Comparison of ENCODE assay signal across 8 cellular contexts in the genomic region with DNA sequence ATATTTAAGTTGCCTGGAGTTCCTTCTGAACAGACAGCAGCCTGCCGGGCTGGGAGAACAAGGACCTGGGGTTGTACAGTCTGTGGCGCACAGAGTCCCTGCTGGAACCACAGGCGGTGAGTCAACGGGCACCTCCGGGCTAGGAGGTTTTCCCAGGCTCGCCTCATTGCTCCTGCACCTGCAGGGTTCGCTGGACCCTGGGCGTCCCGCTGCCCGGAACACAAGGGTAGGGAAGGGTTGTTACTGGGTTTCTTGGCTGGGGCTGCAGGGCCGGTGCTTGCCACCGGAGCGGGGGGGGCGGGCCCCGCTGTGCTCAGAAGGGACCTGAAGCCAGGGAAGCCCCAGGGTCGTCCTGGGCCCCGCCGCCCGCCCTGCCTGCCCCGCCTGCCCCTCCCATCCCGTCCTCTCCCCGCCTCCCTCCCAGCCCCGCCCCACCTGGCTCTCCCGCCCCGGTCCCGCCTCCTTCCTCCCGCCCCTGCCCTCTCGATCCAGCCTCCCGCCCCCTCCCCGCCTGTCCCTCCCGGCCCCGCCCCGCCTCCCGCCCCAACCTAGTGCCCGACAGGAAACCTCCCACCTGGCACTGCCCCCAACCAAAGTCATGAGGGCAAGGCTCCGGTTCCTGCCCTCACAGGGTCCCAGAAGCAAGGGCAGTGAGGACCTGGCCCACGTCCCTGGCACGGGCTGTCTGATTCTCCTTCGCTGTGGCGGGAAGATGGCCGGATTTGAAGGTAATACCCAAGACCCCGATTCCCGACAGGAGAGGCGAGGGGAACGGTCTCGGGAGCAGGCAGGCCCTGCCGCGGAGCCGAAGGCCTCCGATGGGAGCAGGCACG. TPM values are rescaled to one million over a fixed set of nuclear protein-coding genes. Genes with fewer than 3 reads are reported as not detected.
DNase-seq lines count a peak whose midpoint lies in the region; ATAC-seq and TF ChIP-seq lines count a peak whose summit lies in the region.

No MANE protein-coding gene starts in this region.

- H3K27ac ChIP-seq in Karpas-422 (ENCODE audit: low read length) (peak overlapping the region; percentile 30; the same call in 1 of the 2 replicates), SJSA1 (no peak overlapping the region), cardiac muscle cell (peak overlapping the region; percentile 66), urinary bladder (ENCODE audit: low read depth) (peak overlapping the region; percentile 55)

- H3K27me3 ChIP-seq in Karpas-422 (ENCODE audit: low read length) (no peaks in the 10 kb centered on the region), SJSA1 (replicated peaks) (no peaks in the 10 kb centered on the region; the same call in none of the 2 replicates), cardiac muscle cell (no peaks in the 10 kb centered on the region)

- H3K9me3 ChIP-seq in Karpas-422 (ENCODE audit: low read length) (0 out of 2 replicates have a peak, but pooled peaks cover 2% of the 10 kb centered on the region), SJSA1 (replicated peaks) (no peaks in the 10 kb centered on the region), cardiac muscle cell (ENCODE audit: low read depth) (no peaks in the 10 kb centered on the region)

- H3K4me3 Mint-ChIP-seq in activated naive CD4-positive, alpha-beta T cell treated with anti-CD3 and anti-CD28 coated beads, Interleukin-2, amount 50 U/mL, for 24 hours = peak overlapping the region; percentile 79

- no peak for TF ChIP-seq CTCF in cardiac muscle cell (IDR thresholded peaks at IDR 0.05; ENCODE audit: low read depth, low read length)

- DNase-seq in ACHN (peak; percentile 95), Karpas-422 (peak; percentile 85), SJSA1 (ENCODE audit: low read depth in 1 of 2, low spot score in 2 of 2) (peak in 1 of 2 experiments; percentile 28), cardiac muscle cell (ENCODE audit: low read depth in 1 of 2, low spot score in 1 of 2) (peak; percentile 63 to 85), posterior cingulate gyrus (peak in 6 of 10 donors; percentile 37 to 90 (median 70))

- H3K9me2 ChIP-seq in Karpas-422 (replicated peaks; ENCODE audit: insufficient read depth, low read length) = no peaks in the 10 kb centered on the region

- no peak overlapping the region for H2AFZ ChIP-seq in Karpas-422 (ENCODE audit: low read length)

- 2% methylated on average over 45 of the region's 51 CpGs for WGBS in urinary bladder

- H3K4me3 ChIP-seq in Karpas-422 (ENCODE audit: low read length) (peak overlapping the region; percentile 68), SJSA1 (peak overlapping the region; percentile 20; the same call in 1 of the 2 replicates), cardiac muscle cell (peak overlapping the region; percentile 68), urinary bladder (ENCODE audit: low read depth, low read length) (peak overlapping the region; percentile 58)

- peaks cover 27% of the 10 kb centered on the region for H3K4me1 Mint-ChIP-seq in activated naive CD4-positive, alpha-beta T cell treated with anti-CD3 and anti-CD28 coated beads, Interleukin-2, amount 50 U/mL, for 24 hours

- peaks cover 2% of the 10 kb centered on the region for H3K27me3 Mint-ChIP-seq in activated naive CD4-positive, alpha-beta T cell treated with anti-CD3 and anti-CD28 coated beads, Interleukin-2, amount 50 U/mL, for 24 hours

- in situ Hi-C loops in ACHN (cut with HindIII; ENCODE audit: low pct_ligation_motif_present, low pct_unique_long_range_greater_than_20kb, low sequenced_read_pairs) = no loop called here

- peak overlapping the region; percentile 77 for H3K9ac ChIP-seq in Karpas-422 (ENCODE audit: low read length)

- H3K4me2 ChIP-seq in Karpas-422 (ENCODE audit: low read depth, low read length, poor library complexity, severe bottlenecking) = peak overlapping the region; percentile 69

- H3K36me3 Mint-ChIP-seq in activated naive CD4-positive, alpha-beta T cell treated with anti-CD3 and anti-CD28 coated beads, Interleukin-2, amount 50 U/mL, for 24 hours = no peaks in the 10 kb centered on the region

- H3K9me3 Mint-ChIP-seq in activated naive CD4-positive, alpha-beta T cell treated with anti-CD3 and anti-CD28 coated beads, Interleukin-2, amount 50 U/mL, for 24 hours = peaks cover 6% of the 10 kb centered on the region

- ATAC-seq in GM19025 (IDR thresholded peaks at IDR 0.05; ENCODE audit: low read depth, unreplicated experiment) = peak; percentile 40

- peaks cover 7% of the 10 kb centered on the region for H4K20me1 ChIP-seq in Karpas-422 (ENCODE audit: insufficient read depth, low read depth, low read length)

- H3K36me3 ChIP-seq in Karpas-422 (ENCODE audit: insufficient read depth, low read length) (no peaks in the 10 kb centered on the region), SJSA1 (peaks cover 27% of the 10 kb centered on the region), cardiac muscle cell (peaks cover 10% of the 10 kb centered on the region), urinary bladder (ENCODE audit: insufficient read depth) (no peaks in the 10 kb centered on the region)

- peaks cover under 1% of the 10 kb centered on the region; the same call in 1 of the 2 replicates for H3K79me2 ChIP-seq in Karpas-422 (ENCODE audit: low read length)

- peak overlapping the region; percentile 65 for H3K27ac Mint-ChIP-seq in activated naive CD4-positive, alpha-beta T cell treated with anti-CD3 and anti-CD28 coated beads, Interleukin-2, amount 50 U/mL, for 24 hours

- H3K4me1 ChIP-seq in Karpas-422 (ENCODE audit: low read length) = peaks cover 32% of the 10 kb centered on the region
- H3K4me1 ChIP-seq in SJSA1 (replicated peaks) = peaks cover 4% of the 10 kb centered on the region
- H3K4me1 ChIP-seq in cardiac muscle cell (ENCODE audit: low read depth) = peaks cover 17% of the 10 kb centered on the region
- peaks cover 2% of the 10 kb centered on the region for H3K4me1 ChIP-seq in urinary bladder (ENCODE audit: insufficient read depth)

- intact Hi-C loops in posterior cingulate gyrus (cut with DNase I) = no loop called here

RNA-seq across cellular contexts. Expression of a gene that starts 6.8 kb away (rescaled TPM):
- total RNA-seq in Karpas-422 (2014; rRNA removed; shearing (Covaris generic); ENCODE audit: low replicate concordance) = 25.3 and 40.0 TPM in 2 replicates
- total RNA-seq in SJSA1 (2014; rRNA removed; shearing (Covaris generic)) = 25.0 and 28.8 TPM in 2 replicates
- total RNA-seq in cardiac muscle cell (38.3 and 42.3 TPM in 2 replicates), urinary bladder (18.5 TPM)
- polyA plus RNA-seq in cardiac muscle cell (30.1 and 33.6 TPM in 2 replicates), urinary bladder (17.4 TPM)

RNA-seq across cellular contexts. Expression of a gene that starts 7.0 kb away (rescaled TPM):
- total RNA-seq in Karpas-422 (2014; rRNA removed; shearing (Covaris generic); ENCODE audit: low replicate concordance) = 15.3 and 27.1 TPM in 2 replicates
- 43.3 and 51.2 TPM in 2 replicates for total RNA-seq in SJSA1 (2014; rRNA removed; shearing (Covaris generic))
- total RNA-seq in cardiac muscle cell (57.4 and 60.7 TPM in 2 replicates), urinary bladder (37.0 TPM)
- polyA plus RNA-seq in cardiac muscle cell (43.7 and 59.8 TPM in 2 replicates), urinary bladder (33.8 TPM)
